12 cellular contexts compared by ENCODE assay signal in the genomic region with DNA sequence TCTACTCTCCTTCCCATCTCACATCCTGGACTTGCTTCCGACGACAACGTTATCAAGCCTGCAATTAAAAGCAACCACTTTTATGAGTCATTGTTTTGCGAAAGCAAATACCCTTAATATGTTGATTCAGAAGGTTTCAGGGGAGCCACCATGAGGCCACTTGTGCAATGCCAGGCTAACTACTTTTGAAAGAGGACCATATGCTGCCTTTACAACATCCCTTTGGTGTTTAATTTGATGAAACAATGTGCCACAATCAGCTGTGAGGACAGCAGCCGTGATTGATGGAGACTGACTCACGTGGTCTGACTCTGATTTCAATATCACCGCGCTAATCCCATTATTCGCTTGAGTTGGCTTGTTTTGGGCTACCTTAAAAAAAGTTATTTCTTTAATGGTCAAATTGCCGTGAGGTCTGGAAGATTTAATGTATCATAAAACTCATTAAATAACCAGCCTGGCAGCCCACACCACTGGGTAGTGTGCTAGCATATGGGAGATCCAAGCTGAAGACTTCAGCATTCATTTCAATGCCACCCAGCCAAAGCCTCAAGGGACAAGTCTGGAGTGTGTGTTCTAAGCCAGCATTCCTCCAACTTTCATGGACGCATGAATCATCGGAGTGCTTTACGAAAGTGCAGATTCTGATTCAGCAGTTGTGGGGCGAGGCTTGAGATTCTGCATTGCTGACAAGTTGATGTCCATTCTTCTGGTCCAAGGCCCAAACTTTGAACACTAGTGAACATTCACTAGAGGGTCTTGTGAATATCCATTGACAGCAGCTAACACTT.
DNase-seq lines count a peak whose midpoint lies in the region; ATAC-seq, FAIRE-seq and TF ChIP-seq lines count a peak whose summit lies in the region.
"Had no signal": no experiment of that assay in that cellular context is flagged by ENCODE, and none has a peak within 500 bp of the region (broad histone marks: within the 10 kb centered on the region; RNA-seq: fewer than 3 reads in every experiment).

No MANE protein-coding gene starts in this region.

- H4K91ac ChIP-seq in H1 (replicated peaks; ENCODE audit: insufficient read length, low read length) = no peak overlapping the region

- H3K4me2 ChIP-seq in H1 (ENCODE audit: insufficient read depth in 1 of 2, low read depth in 2 of 2, low read length in 2 of 2) = no peak overlapping the region

- no peak for TF ChIP-seq EP300 in H1 (IDR thresholded peaks at IDR 0.05; ENCODE audit: borderline replicate concordance in 1 of 2, low read depth in 2 of 2, low read length in 2 of 2)

- H3K27ac ChIP-seq in H1 (ENCODE audit: low read depth, low read length) (no peak overlapping the region), body of pancreas (no peak overlapping the region)
- H3K27ac ChIP-seq: heart left ventricle had no signal

- FAIRE-seq in H1 (lab: Jason Lieb, UNC) = no peak

- H2BK5ac ChIP-seq in H1 (ENCODE audit: low read depth, low read length) = no peak overlapping the region

- peaks cover 0 to 3% (median 0%) of the 10 kb centered on the region in 4 experiments; a peak in 1 of 7 replicates for H3K4me1 ChIP-seq in H1 (replicated peaks in 1 of 4; ENCODE audit: control insufficient read depth in 3 of 4, insufficient read depth in 4 of 4, low read length in 3 of 4)
- H3K4me1 ChIP-seq in body of pancreas = no peaks in the 10 kb centered on the region
- H3K4me1 ChIP-seq: heart left ventricle had no signal

- no peaks in the 10 kb centered on the region for H3K23me2 ChIP-seq in H1 (ENCODE audit: low read depth, low read length)

- no peak overlapping the region for H4K5ac ChIP-seq in H1 (ENCODE audit: insufficient read length, low read depth, low read length)

- no peaks in the 10 kb centered on the region for H3K79me1 ChIP-seq in H1 (ENCODE audit: low read depth, low read length)

- POLR2A ChIA-PET in H1 (lab: Charles Lee; ENCODE audit: partially characterized antibody) = no interaction called here

- intact Hi-C loops in body of pancreas (cut with DNase I) = no loop called here

- peak in 1 of 3 experiments; percentile 25; a peak in 1 of 4 replicates for TF ChIP-seq CTCF in H1 (IDR thresholded peaks at IDR 0.05; ENCODE audit: control extremely low read depth in 1 of 3, insufficient read depth in 1 of 3, low read depth in 1 of 3, low read length in 3 of 3)
- peak in 1 of 7 experiments; percentile 3 for TF ChIP-seq CTCF in body of pancreas (IDR thresholded peaks at IDR 0.05)

- H3K18ac ChIP-seq in H1 (ENCODE audit: extremely low read depth, low read length) = no peak overlapping the region

- peak; percentile 3 for DNase-seq in NCI-H146 (lab: John Stamatoyannopoulos, UW)
- DNase-seq in NCI-H146 treated with DMSO at 0.1 percent for 48 hours (lab: John Stamatoyannopoulos, UW; ENCODE audit: unreplicated experiment) = no peak
- peak; percentile 81 for DNase-seq in NCI-H2171 treated with DMSO at 0.1 percent for 48 hours (lab: John Stamatoyannopoulos, UW)
- DNase-seq in H1 (ENCODE audit: low read depth in 1 of 2, low spot score in 2 of 2) = no peak
- peak; percentile 53 for DNase-seq in skeletal muscle cell (ENCODE audit: low read depth)
- DNase-seq in body of pancreas = no peak
- DNase-seq in amniotic stem cell (lab: John Stamatoyannopoulos, UW) = no peak
- DNase-seq: 8988T, heart left ventricle, NCI-H1930 had no signal

- H3K14ac ChIP-seq in H1 (ENCODE audit: insufficient read length) = no peak overlapping the region

- H3K4ac ChIP-seq in H1 (replicated peaks; ENCODE audit: insufficient read length, low read depth, low read length) = no peak overlapping the region

- no peak overlapping the region for H3K4me3 ChIP-seq in H1 (ENCODE audit: extremely low read depth in 1 of 4, insufficient read depth in 2 of 4, low read depth in 3 of 4, low read length in 4 of 4)
- H3K4me3 ChIP-seq in skeletal muscle cell (ENCODE audit: low read depth, low read length) = no peak overlapping the region
- no peak overlapping the region for H3K4me3 ChIP-seq in body of pancreas
- H3K4me3 ChIP-seq: heart left ventricle had no signal

- TF ChIP-seq POLR2A in H1 (IDR thresholded peaks at IDR 0.05; ENCODE audit: control extremely low read depth in 1 of 2, low read depth in 2 of 2, low read length in 2 of 2) (no peak), body of pancreas (IDR thresholded peaks at IDR 0.05) (no peak)

- TF ChIP-seq RAD21 in H1 (IDR thresholded peaks at IDR 0.05 in 1 of 2, conservative IDR thresholded peaks at IDR 0.05 in 1 of 2; ENCODE audit: low read depth in 2 of 2, low read length in 2 of 2) = no peak

- no peak overlapping the region for H3K56ac ChIP-seq in H1 (replicated peaks; ENCODE audit: insufficient read length, low read depth, low read length)

- whole genome bisulfite sequencing in H1 (ENCODE audit: extremely low coverage in 1 of 2, insufficient coverage in 1 of 2, insufficient read length in 1 of 2, insufficient replicate concordance in 2 of 2, low coverage in 1 of 2, low lambda C conversion rate in 2 of 2, missing lambda C conversion rate in 1 of 2), 2 experiments = 87% methylated on average over 14 of the region's 14 CpGs; no CpG with 5 or more reads in 1 of the 2 experiments
- WGBS in body of pancreas, 2 donors = 65 to 70% methylated on average over 14 of the region's 14 CpGs

- no peak overlapping the region for H2BK120ac ChIP-seq in H1 (replicated peaks; ENCODE audit: low read depth, low read length)

- no peak overlapping the region for H2BK12ac ChIP-seq in H1 (ENCODE audit: low read depth, low read length)

- H2AFZ ChIP-seq in H1 (ENCODE audit: low read length) = no peak overlapping the region

- H3K9ac ChIP-seq in H1 (replicated peaks in 1 of 4; ENCODE audit: extremely low read depth in 1 of 4, low read depth in 3 of 4, low read length in 3 of 4) = no peak overlapping the region

- ATAC-seq in body of pancreas (no peak), GM21717 (IDR thresholded peaks at IDR 0.05; ENCODE audit: unreplicated experiment) (no peak)
- ATAC-seq: heart left ventricle; natural killer cell treated with Interleukin-12 subunit alpha and Interleukin-12 subunit beta and Interleukin-15 and Interleukin-18, amount 100 ng/mL, for 72 hours had no signal

- H2AK5ac ChIP-seq in H1 (ENCODE audit: low read depth, low read length) = no peak overlapping the region

- H3K9me3 ChIP-seq in H1 (ENCODE audit: insufficient read depth in 2 of 2, low read depth in 1 of 2, low read length in 1 of 2) (no peaks in the 10 kb centered on the region), body of pancreas (no peaks in the 10 kb centered on the region)
- H3K9me3 ChIP-seq: heart left ventricle had no signal

- H3K79me2 ChIP-seq in H1 (ENCODE audit: control insufficient read depth in 1 of 2, insufficient read depth in 2 of 2, low read length in 2 of 2) = no peaks in the 10 kb centered on the region

- H3K36me3 ChIP-seq in H1 (ENCODE audit: control insufficient read depth in 2 of 4, insufficient read depth in 4 of 4, low read length in 3 of 4) (no peaks in the 10 kb centered on the region), body of pancreas (replicated peaks in 1 of 2; ENCODE audit: insufficient read depth in 1 of 2, low read depth in 2 of 2) (no peaks in the 10 kb centered on the region)
- H3K36me3 ChIP-seq: heart left ventricle had no signal

- no peak overlapping the region for H2BK20ac ChIP-seq in H1 (ENCODE audit: low read length)

- no peak overlapping the region for H2BK15ac ChIP-seq in H1 (ENCODE audit: low read length)

- H3K27me3 ChIP-seq in H1 (replicated peaks in 1 of 4; ENCODE audit: control insufficient read depth in 3 of 4, extremely low read depth in 1 of 4, insufficient read depth in 3 of 4, low read length in 3 of 4) (no peaks in the 10 kb centered on the region), body of pancreas (no peaks in the 10 kb centered on the region)

- no peak overlapping the region for H3K23ac ChIP-seq in H1 (ENCODE audit: insufficient read length)

- CTCF ChIA-PET in H1 (lab: Charles Lee; ENCODE audit: partially characterized antibody) = interaction anchor here (0.8 to 2.2 kb wide), 10 partner anchors 8 to 345 kb away, joined by 3 to 8 read pairs (median 3); no protein-coding TSS in a partner anchor

- no peaks in the 10 kb centered on the region for H4K20me1 ChIP-seq in H1 (replicated peaks in 1 of 2; ENCODE audit: control insufficient read depth in 1 of 2, insufficient read depth in 2 of 2, low read length in 2 of 2)

- no peak overlapping the region for H4K8ac ChIP-seq in H1 (ENCODE audit: extremely low read depth, insufficient read depth, low read length)

TF ChIP-seq in H1, 55 proteins besides CTCF, POLR2A, EP300 and RAD21:
- TF ChIP-seq CEBPB (IDR thresholded peaks at IDR 0.05; ENCODE audit: low read depth, low read length) (0 out of 2 replicates have a peak, but pooled peaks have one; percentile 23), EZH2 (IDR thresholded peaks at IDR 0.05; ENCODE audit: low read depth, low read length, severe bottlenecking) (no peak)

Comparison
In these comparisons a context has a peak if more than half of its experiments do, and no peak if none do; other contexts are left out.
1. DNase-seq: peak in NCI-H146 (single experiment), NCI-H2171 treated with DMSO at 0.1 percent for 48 hours (single experiment) and skeletal muscle cell (single experiment); none in NCI-H146 treated with DMSO at 0.1 percent for 48 hours (single experiment), H1 (0 of 2), body of pancreas (0 of 4) and amniotic stem cell (single experiment).